21 cellular contexts compared by ENCODE assay signal in genomic region chr11:83951521-83951920, GRCh38.
DNase-seq lines count a peak whose midpoint lies in the region; ATAC-seq and TF ChIP-seq lines count a peak whose summit lies in the region.
"Had no signal": no experiment of that assay in that cellular context is flagged by ENCODE, and none has a peak within 500 bp of the region (broad histone marks: within the 10 kb centered on the region; RNA-seq: fewer than 3 reads in every experiment).

No MANE protein-coding gene starts in this region.

- DNase-seq in HEK293T (ENCODE audit: extremely low spot score) (peak; percentile 10), NCI-H69 (lab: John Stamatoyannopoulos, UW) (peak; percentile 69), fibroblast of mammary gland (ENCODE audit: low read depth) (peak; percentile 6), progenitor cell of endocrine pancreas (ENCODE audit: low spot score, unreplicated experiment) (no peak), substantia nigra (lab: John Stamatoyannopoulos, UW) (no peak)
- DNase-seq: activated CD4-positive, alpha-beta T cell treated with anti-CD3 and anti-CD28 coated beads for 48 hours; AML-193; cerebellar nuclear complex; hypothalamus; lower lobe of right lung; NCI-H2107; PC-3; SHP77 treated with DMSO at 0.1 percent for 48 hours; stimulated activated CD4-positive, alpha-beta T cell treated with anti-CD3 and anti-CD28 coated beads, Interleukin-2, amount 100 ng/mL, for 48 hours; stimulated activated naive CD4-positive, alpha-beta T cell had no signal

- no peak overlapping the region for H3K4me3 ChIP-seq in fibroblast of mammary gland (ENCODE audit: control insufficient read depth, low read depth, low read length)
- H3K4me3 ChIP-seq: gastroesophageal sphincter, lower lobe of right lung, thoracic aorta had no signal

- TF ChIP-seq CTCF in fibroblast of mammary gland (conservative IDR thresholded peaks at IDR 0.05; ENCODE audit: control insufficient read depth, insufficient read depth, low read depth, low read length) (no peak), progenitor cell of endocrine pancreas (IDR thresholded peaks at IDR 0.05; ENCODE audit: unreplicated experiment) (no peak)

- ATAC-seq in GM18870 (IDR thresholded peaks at IDR 0.05; ENCODE audit: unreplicated experiment) (no peak), GM18873 (IDR thresholded peaks at IDR 0.05; ENCODE audit: low FRiP score, unreplicated experiment) (no peak)
- ATAC-seq: esophagus mucosa, gastroesophageal sphincter, lower lobe of right lung, PC-3 had no signal

- H3K4me3 Mint-ChIP-seq in progenitor cell of endocrine pancreas (ENCODE audit: low read depth): no peak overlapping the region
- H3K4me3 Mint-ChIP-seq: activated naive CD4-positive, alpha-beta T cell treated with anti-CD3 and anti-CD28 coated beads, Interleukin-2, amount 50 U/mL, for 24 hours had no signal

- H3K27ac ChIP-seq in substantia nigra (ENCODE audit: low read depth, low read length, poor library complexity, severe bottlenecking): no peak overlapping the region
- H3K27ac ChIP-seq: gastroesophageal sphincter, lower lobe of right lung, thoracic aorta had no signal

- POLR2A ChIA-PET in HEK293T (lab: Yijun Ruan, JAX): interaction anchor here (0.7 kb wide), 1 partner anchor 10 kb away, joined by 3 read pairs; no protein-coding TSS in a partner anchor

- CTCF ChIA-PET in HEK293T (lab: Yijun Ruan, JAX): no interaction called here

- peak overlapping the region; percentile 4 for H3K27ac Mint-ChIP-seq in progenitor cell of endocrine pancreas
- H3K27ac Mint-ChIP-seq: activated naive CD4-positive, alpha-beta T cell treated with anti-CD3 and anti-CD28 coated beads, Interleukin-2, amount 50 U/mL, for 24 hours had no signal

- H3K9me3 Mint-ChIP-seq in progenitor cell of endocrine pancreas (ENCODE audit: low read depth): peaks cover 3% of the 10 kb centered on the region
- H3K9me3 Mint-ChIP-seq: activated naive CD4-positive, alpha-beta T cell treated with anti-CD3 and anti-CD28 coated beads, Interleukin-2, amount 50 U/mL, for 24 hours had no signal

- no peaks in the 10 kb centered on the region for H3K27me3 Mint-ChIP-seq in progenitor cell of endocrine pancreas
- H3K27me3 Mint-ChIP-seq: activated naive CD4-positive, alpha-beta T cell treated with anti-CD3 and anti-CD28 coated beads, Interleukin-2, amount 50 U/mL, for 24 hours had no signal

- peaks cover 11% of the 10 kb centered on the region for H3K4me1 Mint-ChIP-seq in progenitor cell of endocrine pancreas (ENCODE audit: low read depth)
- H3K4me1 Mint-ChIP-seq: activated naive CD4-positive, alpha-beta T cell treated with anti-CD3 and anti-CD28 coated beads, Interleukin-2, amount 50 U/mL, for 24 hours had no signal

- H3K36me3 Mint-ChIP-seq in progenitor cell of endocrine pancreas (ENCODE audit: insufficient read depth): no peaks in the 10 kb centered on the region
- H3K36me3 Mint-ChIP-seq: activated naive CD4-positive, alpha-beta T cell treated with anti-CD3 and anti-CD28 coated beads, Interleukin-2, amount 50 U/mL, for 24 hours had no signal

TF ChIP-seq in HEK293T, 16 proteins besides CTCF, POLR2A, EP300 and RAD21:
- no peak for TF ChIP-seq FOXK2 (IDR thresholded peaks at IDR 0.05)
- no peak for TF ChIP-seq BHLHE40 (IDR thresholded peaks at IDR 0.05; ENCODE audit: borderline replicate concordance)
- no peak for TF ChIP-seq ZNF384 (IDR thresholded peaks at IDR 0.05)
- no peak for TF ChIP-seq NFRKB (IDR thresholded peaks at IDR 0.05)
- TF ChIP-seq CTBP1 (IDR thresholded peaks at IDR 0.05; ENCODE audit: borderline replicate concordance): no peak
- TF ChIP-seq HDGF (IDR thresholded peaks at IDR 0.05; ENCODE audit: borderline replicate concordance): no peak
- no peak for TF ChIP-seq ARNT (IDR thresholded peaks at IDR 0.05)
- TF ChIP-seq FOXM1 (IDR thresholded peaks at IDR 0.05; ENCODE audit: borderline replicate concordance): no peak
- no peak for TF ChIP-seq L3MBTL2 (conservative IDR thresholded peaks at IDR 0.05)
- TF ChIP-seq TARDBP (IDR thresholded peaks at IDR 0.05): no peak
TF ChIP-seq in HEK293T: peak in this region for 0.

Comparison
In these comparisons a context has a peak if more than half of its experiments do, and no peak if none do; other contexts are left out.
1. DNase-seq: peak in HEK293T (single experiment), NCI-H69 (single experiment) and fibroblast of mammary gland (single experiment); none in progenitor cell of endocrine pancreas (single experiment) and substantia nigra (0 of 49).